Comparison of ENCODE assay signal across 1 cellular context in the genomic region with DNA sequence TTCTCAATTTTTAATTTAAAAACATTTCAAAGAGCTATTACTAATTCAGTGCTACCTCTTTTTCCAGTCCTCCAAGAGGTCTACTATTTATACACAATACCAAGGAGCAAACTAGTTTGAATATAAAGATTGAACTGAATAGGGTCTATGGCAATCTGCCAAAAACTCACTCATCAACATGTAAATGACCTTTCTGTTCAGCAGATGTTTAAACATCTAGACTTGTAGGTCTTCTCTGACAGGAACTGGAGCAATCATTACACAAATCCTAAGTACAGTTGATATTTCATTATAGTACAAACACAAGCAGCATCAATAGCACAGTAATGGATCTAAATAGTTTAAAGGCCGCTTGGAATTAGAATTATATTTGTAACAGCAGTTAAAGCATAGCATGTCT.
TF ChIP-seq lines count a peak whose summit lies in the region.

No MANE protein-coding gene starts in this region.

TF ChIP-seq in GM23338, 12 proteins besides CTCF, POLR2A, EP300 and RAD21 (continued from another document):
- TF ChIP-seq, protein P1, sequence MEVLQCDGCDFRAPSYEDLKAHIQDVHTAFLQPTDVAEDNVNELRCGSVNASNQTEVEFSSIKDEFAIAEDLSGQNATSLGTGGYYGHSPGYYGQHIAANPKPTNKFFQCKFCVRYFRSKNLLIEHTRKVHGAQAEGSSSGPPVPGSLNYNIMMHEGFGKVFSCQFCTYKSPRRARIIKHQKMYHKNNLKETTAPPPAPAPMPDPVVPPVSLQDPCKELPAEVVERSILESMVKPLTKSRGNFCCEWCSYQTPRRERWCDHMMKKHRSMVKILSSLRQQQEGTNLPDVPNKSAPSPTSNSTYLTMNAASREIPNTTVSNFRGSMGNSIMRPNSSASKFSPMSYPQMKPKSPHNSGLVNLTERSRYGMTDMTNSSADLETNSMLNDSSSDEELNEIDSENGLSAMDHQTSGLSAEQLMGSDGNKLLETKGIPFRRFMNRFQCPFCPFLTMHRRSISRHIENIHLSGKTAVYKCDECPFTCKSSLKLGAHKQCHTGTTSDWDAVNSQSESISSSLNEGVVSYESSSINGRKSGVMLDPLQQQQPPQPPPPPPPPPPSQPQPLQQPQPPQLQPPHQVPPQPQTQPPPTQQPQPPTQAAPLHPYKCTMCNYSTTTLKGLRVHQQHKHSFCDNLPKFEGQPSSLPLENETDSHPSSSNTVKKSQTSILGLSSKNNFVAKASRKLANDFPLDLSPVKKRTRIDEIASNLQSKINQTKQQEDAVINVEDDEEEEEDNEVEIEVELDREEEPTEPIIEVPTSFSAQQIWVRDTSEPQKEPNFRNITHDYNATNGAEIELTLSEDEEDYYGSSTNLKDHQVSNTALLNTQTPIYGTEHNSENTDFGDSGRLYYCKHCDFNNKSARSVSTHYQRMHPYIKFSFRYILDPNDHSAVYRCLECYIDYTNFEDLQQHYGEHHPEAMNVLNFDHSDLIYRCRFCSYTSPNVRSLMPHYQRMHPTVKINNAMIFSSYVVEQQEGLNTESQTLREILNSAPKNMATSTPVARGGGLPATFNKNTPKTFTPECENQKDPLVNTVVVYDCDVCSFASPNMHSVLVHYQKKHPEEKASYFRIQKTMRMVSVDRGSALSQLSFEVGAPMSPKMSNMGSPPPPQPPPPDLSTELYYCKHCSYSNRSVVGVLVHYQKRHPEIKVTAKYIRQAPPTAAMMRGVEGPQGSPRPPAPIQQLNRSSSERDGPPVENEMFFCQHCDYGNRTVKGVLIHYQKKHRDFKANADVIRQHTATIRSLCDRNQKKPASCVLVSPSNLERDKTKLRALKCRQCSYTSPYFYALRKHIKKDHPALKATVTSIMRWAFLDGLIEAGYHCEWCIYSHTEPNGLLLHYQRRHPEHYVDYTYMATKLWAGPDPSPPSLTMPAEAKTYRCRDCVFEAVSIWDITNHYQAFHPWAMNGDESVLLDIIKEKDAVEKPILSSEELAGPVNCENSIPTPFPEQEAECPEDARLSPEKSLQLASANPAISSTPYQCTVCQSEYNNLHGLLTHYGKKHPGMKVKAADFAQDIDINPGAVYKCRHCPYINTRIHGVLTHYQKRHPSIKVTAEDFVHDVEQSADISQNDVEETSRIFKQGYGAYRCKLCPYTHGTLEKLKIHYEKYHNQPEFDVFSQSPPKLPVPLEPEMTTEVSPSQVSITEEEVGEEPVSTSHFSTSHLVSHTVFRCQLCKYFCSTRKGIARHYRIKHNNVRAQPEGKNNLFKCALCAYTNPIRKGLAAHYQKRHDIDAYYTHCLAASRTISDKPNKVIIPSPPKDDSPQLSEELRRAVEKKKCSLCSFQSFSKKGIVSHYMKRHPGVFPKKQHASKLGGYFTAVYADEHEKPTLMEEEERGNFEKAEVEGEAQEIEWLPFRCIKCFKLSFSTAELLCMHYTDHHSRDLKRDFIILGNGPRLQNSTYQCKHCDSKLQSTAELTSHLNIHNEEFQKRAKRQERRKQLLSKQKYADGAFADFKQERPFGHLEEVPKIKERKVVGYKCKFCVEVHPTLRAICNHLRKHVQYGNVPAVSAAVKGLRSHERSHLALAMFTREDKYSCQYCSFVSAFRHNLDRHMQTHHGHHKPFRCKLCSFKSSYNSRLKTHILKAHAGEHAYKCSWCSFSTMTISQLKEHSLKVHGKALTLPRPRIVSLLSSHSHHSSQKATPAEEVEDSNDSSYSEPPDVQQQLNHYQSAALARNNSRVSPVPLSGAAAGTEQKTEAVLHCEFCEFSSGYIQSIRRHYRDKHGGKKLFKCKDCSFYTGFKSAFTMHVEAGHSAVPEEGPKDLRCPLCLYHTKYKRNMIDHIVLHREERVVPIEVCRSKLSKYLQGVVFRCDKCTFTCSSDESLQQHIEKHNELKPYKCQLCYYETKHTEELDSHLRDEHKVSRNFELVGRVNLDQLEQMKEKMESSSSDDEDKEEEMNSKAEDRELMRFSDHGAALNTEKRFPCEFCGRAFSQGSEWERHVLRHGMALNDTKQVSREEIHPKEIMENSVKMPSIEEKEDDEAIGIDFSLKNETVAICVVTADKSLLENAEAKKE (CRISPR knock-in tag; IDR thresholded peaks at IDR 0.05) = no peak
